In the genomic region with DNA sequence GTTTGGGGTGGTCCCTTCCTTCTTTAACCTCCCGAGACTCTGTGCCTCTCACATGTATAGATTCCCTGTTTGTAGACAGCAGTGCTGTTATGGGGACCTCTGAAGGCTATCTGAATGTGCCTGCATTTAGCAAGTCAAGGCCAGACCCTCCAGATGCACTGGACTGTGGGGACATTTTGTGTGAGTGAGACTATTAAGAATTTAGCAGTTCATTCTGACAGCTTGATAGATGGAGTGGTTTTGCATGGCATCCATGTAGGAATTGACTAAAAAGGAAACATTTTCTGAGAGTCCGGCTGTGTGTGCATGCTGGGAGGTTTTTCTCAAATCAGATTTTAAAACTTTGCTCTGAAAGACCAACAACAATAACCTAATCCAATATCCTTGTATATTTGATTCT, we compare ENCODE assay signal across 1 cellular context.
TF ChIP-seq lines count a peak whose summit lies in the region.

No MANE protein-coding gene starts in this region.

TF ChIP-seq in neural cell, 6 proteins besides CTCF, POLR2A, EP300 and RAD21 (continued from another document):
- TF ChIP-seq REST (IDR thresholded peaks at IDR 0.05; ENCODE audit: borderline replicate concordance) (no peak), MXI1 (conservative IDR thresholded peaks at IDR 0.05; ENCODE audit: poor library complexity, severe bottlenecking) (no peak), POLR2AphosphoS5 (IDR thresholded peaks at IDR 0.05) (no peak), EZH2 (IDR thresholded peaks at IDR 0.05; ENCODE audit: borderline replicate concordance, insufficient read depth, low read length, poor library complexity, severe bottlenecking) (no peak), TAF1 (IDR thresholded peaks at IDR 0.05; ENCODE audit: low read depth) (no peak)
